Comparison of ENCODE assay signal across 8 cellular contexts in genomic region chr12:6326316-6326959, GRCh38. TPM values are rescaled to one million over a fixed set of nuclear protein-coding genes. Genes with fewer than 3 reads are reported as not detected.
A peak's percentile ranks its signal among the peaks of the same experiment; 100 is the strongest.
DNase-seq lines count a peak whose midpoint lies in the region; ATAC-seq, FAIRE-seq and TF ChIP-seq lines count a peak whose summit lies in the region.
"Had no signal": no experiment of that assay in that cellular context is flagged by ENCODE, and none has a peak within 500 bp of the region (broad histone marks: within the 10 kb centered on the region; RNA-seq: fewer than 3 reads in every experiment).

No MANE protein-coding gene starts in this region.

- no peaks in the 10 kb centered on the region for H3K27me3 ChIP-seq in colonic mucosa

- H3K9me3 ChIP-seq in colonic mucosa = no peaks in the 10 kb centered on the region

- no peak for FAIRE-seq in GM19239 (lab: Jason Lieb, UNC)

- ATAC-seq in HG02938 (IDR thresholded peaks at IDR 0.05; ENCODE audit: unreplicated experiment) = no peak

- no peak overlapping the region for H3K4me3 ChIP-seq in colonic mucosa

- peak; percentile 51 for DNase-seq in GDM1 (lab: John Stamatoyannopoulos, UW)
- peak; percentile 53 to 77 for DNase-seq in NCI-H524 (lab: John Stamatoyannopoulos, UW)
- DNase-seq in colonic mucosa = no peak
- DNase-seq in medulla oblongata (ENCODE audit: extremely low spot score) = peak; percentile 70
- DNase-seq in GM19239 (ENCODE audit: insufficient read length, low spot score) = no peak
- DNase-seq in occipital lobe (lab: John Stamatoyannopoulos, UW) = no peak

- intact Hi-C loops in colonic mucosa (cut with DNase I) = loop anchor here (5.0 kb wide), 1 partner anchor 61 kb away; no protein-coding TSS in a partner anchor

- peaks cover 8% of the 10 kb centered on the region for H3K4me1 ChIP-seq in colonic mucosa

- H3K9ac ChIP-seq in colonic mucosa (ENCODE audit: low read depth in 2 of 2, low read length in 2 of 2) = peak overlapping the region; percentile 14 to 61

- peaks cover 29% of the 10 kb centered on the region for H3K36me3 ChIP-seq in colonic mucosa

- peak; percentile 25 for TF ChIP-seq CTCF in colonic mucosa (IDR thresholded peaks at IDR 0.05)

- H3K27ac ChIP-seq in colonic mucosa = peak overlapping the region; percentile 60

RNA-seq across cellular contexts. Expression of gene TNFRSF1A, which starts 15.4 kb away (rescaled TPM):
- total RNA-seq in colonic mucosa (100 to 1,000 TPM; 116 to 164 TPM), occipital lobe (14.8 TPM)

RNA-seq across cellular contexts. Expression of gene PLEKHG6, which starts 16.0 kb away (rescaled TPM):
- total RNA-seq in colonic mucosa (100 to 1,000 TPM; 107 to 123 TPM), occipital lobe (not detected)
- total RNA-seq: T-helper 1 cell treated with Interleukin-12 subunit alpha and Interleukin-12 subunit beta and Interleukin-4 antibody, amounts not matched to agents 30 ng/mL and 1 ng/mL, for 36 hours had no signal

RNA-seq across cellular contexts. Expression of gene SCNN1A, which starts 48.9 kb away (rescaled TPM):
- total RNA-seq in colonic mucosa = 100 to 1,000 TPM; 158 to 188 TPM
- total RNA-seq in occipital lobe = not detected
- total RNA-seq: T-helper 1 cell treated with Interleukin-12 subunit alpha and Interleukin-12 subunit beta and Interleukin-4 antibody, amounts not matched to agents 30 ng/mL and 1 ng/mL, for 36 hours had no signal

RNA-seq across cellular contexts. Expression of gene LTBR, which starts 57.5 kb away (rescaled TPM):
- total RNA-seq in colonic mucosa (100 to 1,000 TPM in 1 of 2 donors, 10 to 100 TPM in 1; 84.8 to 129 TPM), occipital lobe (1.9 TPM)

Comparison
In these comparisons a context has a peak if more than half of its experiments do, and no peak if none do; other contexts are left out.
1. DNase-seq: peak in GDM1 (single experiment), NCI-H524 (2 of 2) and medulla oblongata (single experiment); none in colonic mucosa (single experiment), GM19239 (single experiment) and occipital lobe (single experiment).
2. RNA of gene PLEKHG6, which starts 16.0 kb away (total RNA-seq): 107 to 123 TPM in colonic mucosa; not detected in occipital lobe (single experiment); every median in the first group is over 100 times any median in the second.
3. RNA of gene SCNN1A, which starts 48.9 kb away (total RNA-seq): 158 to 188 TPM in colonic mucosa; not detected in occipital lobe (single experiment); every median in the first group is over 100 times any median in the second.